In genomic region chr7:142301923-142302550, GRCh38 we compare ENCODE assay signal across 9 cellular contexts. TPM values are rescaled to one million over a fixed set of nuclear protein-coding genes. Genes with fewer than 3 reads are reported as not detected.
A peak's percentile ranks its signal among the peaks of the same experiment; 100 is the strongest.
DNase-seq lines count a peak whose midpoint lies in the region; ATAC-seq, FAIRE-seq and TF ChIP-seq lines count a peak whose summit lies in the region.
"Had no signal": no experiment of that assay in that cellular context is flagged by ENCODE, and none has a peak within 500 bp of the region (broad histone marks: within the 10 kb centered on the region; RNA-seq: fewer than 3 reads in every experiment).

No MANE protein-coding gene starts in this region.

- DNase-seq in cardiac muscle cell (ENCODE audit: low read depth in 1 of 2, low spot score in 1 of 2), result no peak
- DNase-seq in Right ventricle myocardium superior, result no peak
- peak; percentile 23 for DNase-seq in LHCN-M2 (ENCODE audit: low read depth)
- peak; percentile 2 to 42 for DNase-seq in cardiac fibroblast (ENCODE audit: low read depth in 2 of 2)
- peak; percentile 34 for DNase-seq in urothelium cell line (ENCODE audit: low spot score)
- no peak for DNase-seq in stimulated activated CD4-positive, alpha-beta T cell treated with anti-CD3 and anti-CD28 coated beads, Interleukin-4, amount 100 ng/mL, for 24 hours
- no peak for DNase-seq in NCI-H1694 treated with DMSO at 0.1 percent for 48 hours (lab: John Stamatoyannopoulos, UW)

- TF ChIP-seq CTCF in cardiac muscle cell (IDR thresholded peaks at IDR 0.05; ENCODE audit: low read depth, low read length), result peak; percentile 27
- peak; percentile 54 for TF ChIP-seq CTCF in cardiac fibroblast (IDR thresholded peaks at IDR 0.05; ENCODE audit: low read depth, low read length)

- no peaks in the 10 kb centered on the region for H3K36me3 ChIP-seq in cardiac muscle cell

- ATAC-seq in Right ventricle myocardium superior (ENCODE audit: poor library complexity) (no peak), HG02970 (IDR thresholded peaks at IDR 0.05; ENCODE audit: low FRiP score, unreplicated experiment) (no peak)

- no peak for FAIRE-seq in urothelium cell line (lab: Jason Lieb, UNC)

- H3K27me3 ChIP-seq in cardiac muscle cell, result no peaks in the 10 kb centered on the region

- H3K27ac ChIP-seq in cardiac muscle cell, result no peak overlapping the region

- H3K4me3 ChIP-seq in cardiac muscle cell (no peak overlapping the region), cardiac fibroblast (replicated peaks in 1 of 2; ENCODE audit: low read depth in 2 of 2, low read length in 2 of 2) (no peak overlapping the region)

- no peaks in the 10 kb centered on the region for H3K4me1 ChIP-seq in cardiac muscle cell (ENCODE audit: low read depth)

- no peaks in the 10 kb centered on the region for H3K9me3 ChIP-seq in cardiac muscle cell (ENCODE audit: low read depth)

- intact Hi-C loops in Right ventricle myocardium superior (cut with DNase I), result no loop called here

RNA-seq across cellular contexts. Expression of gene PRSS58, which starts 44.2 kb away (rescaled TPM):
- total RNA-seq in cardiac muscle cell (not detected in 2 replicates), Right ventricle myocardium superior (not detected), LHCN-M2 (2014; rRNA removed) (not detected in 2 replicates)
- not detected in 2 replicates for polyA plus RNA-seq in cardiac muscle cell
- not detected for polyA plus RNA-seq in LHCN-M2 (2012)
- total RNA-seq: lung microvascular endothelial cell had no signal

Comparison
In these comparisons a context has a peak if more than half of its experiments do, and no peak if none do; other contexts are left out.
1. DNase-seq: peak in LHCN-M2 (single experiment), cardiac fibroblast (2 of 2) and urothelium cell line (single experiment); none in cardiac muscle cell (0 of 2), Right ventricle myocardium superior (single experiment), stimulated activated CD4-positive, alpha-beta T cell treated with anti-CD3 and anti-CD28 coated beads, Interleukin-4, amount 100 ng/mL, for 24 hours (single experiment) and NCI-H1694 treated with DMSO at 0.1 percent for 48 hours (single experiment).